ENCODE assay signal across 4 cellular contexts in genomic region chr11:67551697-67552096, GRCh38. TPM values are rescaled to one million over a fixed set of nuclear protein-coding genes. Genes with fewer than 3 reads are reported as not detected.
"Had no signal": no experiment of that assay in that cellular context is flagged by ENCODE, and none has a peak within 500 bp of the region (broad histone marks: within the 10 kb centered on the region; RNA-seq: fewer than 3 reads in every experiment).

No MANE protein-coding gene starts in this region.

RNA-seq across cellular contexts. Expression of gene CABP2, which starts 28.5 kb away (rescaled TPM):
- total RNA-seq: LHCN-M2, M059J, MCF 10A, NCI-H460 had no signal
